ENCODE assay signal across 15 cellular contexts in genomic region chr1:222828939-222829338, GRCh38. TPM values are rescaled to one million over a fixed set of nuclear protein-coding genes. Genes with fewer than 3 reads are reported as not detected.
DNase-seq lines count a peak whose midpoint lies in the region; ATAC-seq and TF ChIP-seq lines count a peak whose summit lies in the region.
"Had no signal": no experiment of that assay in that cellular context is flagged by ENCODE, and none has a peak within 500 bp of the region (broad histone marks: within the 10 kb centered on the region; RNA-seq: fewer than 3 reads in every experiment).

No MANE protein-coding gene starts in this region.

- TF ChIP-seq POLR2A in right lobe of liver (IDR thresholded peaks at IDR 0.05), result no peak

- intact Hi-C loops in right lobe of liver (cut with DNase I), result no loop called here
- intact Hi-C loops in Right ventricle myocardium inferior (cut with DNase I), result no loop called here

- H3K27me3 ChIP-seq in MM.1S (replicated peaks; ENCODE audit: insufficient read depth, low read length) (no peaks in the 10 kb centered on the region), adipocyte (replicated peaks; ENCODE audit: control insufficient read depth, insufficient read depth, low read length) (no peaks in the 10 kb centered on the region), right lobe of liver (no peaks in the 10 kb centered on the region)
- H3K27me3 ChIP-seq: BLaER1, thyroid gland had no signal

- no peaks in the 10 kb centered on the region for H3K4me1 ChIP-seq in MM.1S (ENCODE audit: low read length)
- peaks cover 12% of the 10 kb centered on the region for H3K4me1 ChIP-seq in adipocyte (ENCODE audit: control insufficient read depth, insufficient read depth, low read length)
- H3K4me1 ChIP-seq in right lobe of liver, result no peaks in the 10 kb centered on the region
- H3K4me1 ChIP-seq: BLaER1 had no signal

- no peaks in the 10 kb centered on the region for H4K20me1 ChIP-seq in MM.1S (ENCODE audit: insufficient read depth, low read length)
- H4K20me1 ChIP-seq: BLaER1 had no signal

- no peaks in the 10 kb centered on the region for H3K36me3 ChIP-seq in MM.1S (replicated peaks; ENCODE audit: insufficient read depth, low read length)
- no peaks in the 10 kb centered on the region for H3K36me3 ChIP-seq in adipocyte (ENCODE audit: control insufficient read depth, insufficient read depth, low read length, severe bottlenecking)
- no peaks in the 10 kb centered on the region for H3K36me3 ChIP-seq in right lobe of liver
- H3K36me3 ChIP-seq: BLaER1, thyroid gland had no signal

- no peaks in the 10 kb centered on the region for H3F3A ChIP-seq in MM.1S (ENCODE audit: insufficient read depth, low read length)

- ATAC-seq in right lobe of liver (no peak), GM18868 (IDR thresholded peaks at IDR 0.05; ENCODE audit: unreplicated experiment) (no peak), Right ventricle myocardium inferior (no peak)
- ATAC-seq: activated naive CD8-positive, alpha-beta T cell treated with anti-CD3 and anti-CD28 coated beads, Interleukin-2, amount 50 U/mL, for 24 hours had no signal

- peak; percentile 20 for DNase-seq in ELR (ENCODE audit: low read depth)
- peak; percentile 13 for DNase-seq in MM.1S
- peak; percentile 16 for DNase-seq in adipocyte (ENCODE audit: low read depth)
- no peak for DNase-seq in right lobe of liver
- DNase-seq in epidermal melanocyte (ENCODE audit: insufficient read length, low spot score), result no peak
- DNase-seq in Right ventricle myocardium inferior (ENCODE audit: missing footprints), result no peak
- no peak for DNase-seq in OCI-M1 (lab: John Stamatoyannopoulos, UW)
- DNase-seq: activated naive CD8-positive, alpha-beta T cell treated with anti-CD3 and anti-CD28 coated beads, Interleukin-2, amount 50 U/mL, for 24 hours; effector CD8-positive, alpha-beta T cell; KG1; NCI-H1436 treated with DMSO at 0.1 percent for 48 hours; NCI-H226; thyroid gland had no signal

- H3K9ac ChIP-seq in MM.1S (ENCODE audit: low read length) (no peak overlapping the region), adipocyte (ENCODE audit: low read length) (no peak overlapping the region)
- H3K9ac ChIP-seq: BLaER1 had no signal

- H3K9me2 ChIP-seq in MM.1S (replicated peaks; ENCODE audit: insufficient read depth, low read length), result no peaks in the 10 kb centered on the region

- H3K79me2 ChIP-seq in MM.1S (ENCODE audit: low read length), result no peaks in the 10 kb centered on the region

- H3K27ac ChIP-seq in MM.1S (ENCODE audit: low read length) (no peak overlapping the region), right lobe of liver (no peak overlapping the region)
- H3K27ac ChIP-seq: BLaER1 had no signal

- H2AFZ ChIP-seq in MM.1S (ENCODE audit: low read length), result no peak overlapping the region

- H3K4me3 ChIP-seq in MM.1S (ENCODE audit: low read length) (no peak overlapping the region), adipocyte (ENCODE audit: low read length) (no peak overlapping the region), right lobe of liver (no peak overlapping the region)
- H3K4me3 ChIP-seq: BLaER1, thyroid gland had no signal

- TF ChIP-seq CTCF in MM.1S (IDR thresholded peaks at IDR 0.05; ENCODE audit: low read length), result peak; percentile 19; the same call in 1 of the 2 replicates
- TF ChIP-seq CTCF in right lobe of liver (IDR thresholded peaks at IDR 0.05), result peak; percentile 10 to 34 (median 24)

- no peak overlapping the region for H3K4me2 ChIP-seq in MM.1S (ENCODE audit: low read depth, low read length)
- H3K4me2 ChIP-seq: BLaER1 had no signal

- no peaks in the 10 kb centered on the region for H3K9me3 ChIP-seq in MM.1S (replicated peaks; ENCODE audit: insufficient read depth, low read length)
- H3K9me3 ChIP-seq in adipocyte (ENCODE audit: control insufficient read depth, low read length), result no peaks in the 10 kb centered on the region
- H3K9me3 ChIP-seq in right lobe of liver, result no peaks in the 10 kb centered on the region
- H3K9me3 ChIP-seq: BLaER1, thyroid gland had no signal

RNA-seq across cellular contexts. Expression of gene DISP1, which starts 14.1 kb away (rescaled TPM):
- 1 to 10 TPM; 1.7 to 4.2 (median 3.0) TPM for total RNA-seq in right lobe of liver
- total RNA-seq in Right ventricle myocardium inferior, result 7.2 TPM

Comparison
In these comparisons a context has a peak if more than half of its experiments do, and no peak if none do; other contexts are left out.
1. DNase-seq: peak in ELR (single experiment), MM.1S (single experiment) and adipocyte (single experiment); none in right lobe of liver (0 of 3), epidermal melanocyte (single experiment), Right ventricle myocardium inferior (single experiment) and OCI-M1 (single experiment).